ENCODE assay signal across 6 cellular contexts in genomic region chr4:9920029-9920428, GRCh38.
"Had no signal": no experiment of that assay in that cellular context is flagged by ENCODE, and none has a peak within 500 bp of the region (broad histone marks: within the 10 kb centered on the region; RNA-seq: fewer than 3 reads in every experiment).

No MANE protein-coding gene starts in this region.

- DNase-seq: IMR-90, KBM-7, KG1 had no signal

- H3K27ac ChIP-seq: HL-60, KMS-11 had no signal

- H3K4me2 ChIP-seq: KMS-11 had no signal

- FAIRE-seq: HTR-8/SVneo had no signal

- H3K9ac ChIP-seq: KMS-11 had no signal
